1 cellular context compared by ENCODE assay signal in the genomic region with DNA sequence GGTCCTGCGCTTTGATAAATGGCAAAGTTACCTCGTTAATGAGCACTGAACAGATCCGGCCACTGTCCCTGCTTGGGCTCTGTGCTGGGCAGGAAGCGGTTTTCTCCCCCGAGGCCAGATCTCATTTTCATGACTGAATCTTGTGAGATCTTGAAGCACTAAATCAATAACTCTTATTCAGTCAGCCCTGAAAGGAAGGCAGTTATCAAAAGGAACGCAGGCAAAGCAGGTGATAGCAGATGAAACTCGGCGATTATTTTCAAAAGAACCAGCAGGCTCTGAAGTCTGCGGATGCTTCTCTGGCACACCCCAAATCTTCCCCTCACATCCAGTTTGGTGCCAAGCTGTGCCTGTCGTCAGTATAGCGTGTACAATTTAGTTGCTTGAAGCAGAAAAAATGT.
TF ChIP-seq lines count a peak whose summit lies in the region.

No MANE protein-coding gene starts in this region.

TF ChIP-seq in K562, 482 proteins besides CTCF, POLR2A, EP300 and RAD21 (continued from another document):
- TF ChIP-seq, protein P1, sequence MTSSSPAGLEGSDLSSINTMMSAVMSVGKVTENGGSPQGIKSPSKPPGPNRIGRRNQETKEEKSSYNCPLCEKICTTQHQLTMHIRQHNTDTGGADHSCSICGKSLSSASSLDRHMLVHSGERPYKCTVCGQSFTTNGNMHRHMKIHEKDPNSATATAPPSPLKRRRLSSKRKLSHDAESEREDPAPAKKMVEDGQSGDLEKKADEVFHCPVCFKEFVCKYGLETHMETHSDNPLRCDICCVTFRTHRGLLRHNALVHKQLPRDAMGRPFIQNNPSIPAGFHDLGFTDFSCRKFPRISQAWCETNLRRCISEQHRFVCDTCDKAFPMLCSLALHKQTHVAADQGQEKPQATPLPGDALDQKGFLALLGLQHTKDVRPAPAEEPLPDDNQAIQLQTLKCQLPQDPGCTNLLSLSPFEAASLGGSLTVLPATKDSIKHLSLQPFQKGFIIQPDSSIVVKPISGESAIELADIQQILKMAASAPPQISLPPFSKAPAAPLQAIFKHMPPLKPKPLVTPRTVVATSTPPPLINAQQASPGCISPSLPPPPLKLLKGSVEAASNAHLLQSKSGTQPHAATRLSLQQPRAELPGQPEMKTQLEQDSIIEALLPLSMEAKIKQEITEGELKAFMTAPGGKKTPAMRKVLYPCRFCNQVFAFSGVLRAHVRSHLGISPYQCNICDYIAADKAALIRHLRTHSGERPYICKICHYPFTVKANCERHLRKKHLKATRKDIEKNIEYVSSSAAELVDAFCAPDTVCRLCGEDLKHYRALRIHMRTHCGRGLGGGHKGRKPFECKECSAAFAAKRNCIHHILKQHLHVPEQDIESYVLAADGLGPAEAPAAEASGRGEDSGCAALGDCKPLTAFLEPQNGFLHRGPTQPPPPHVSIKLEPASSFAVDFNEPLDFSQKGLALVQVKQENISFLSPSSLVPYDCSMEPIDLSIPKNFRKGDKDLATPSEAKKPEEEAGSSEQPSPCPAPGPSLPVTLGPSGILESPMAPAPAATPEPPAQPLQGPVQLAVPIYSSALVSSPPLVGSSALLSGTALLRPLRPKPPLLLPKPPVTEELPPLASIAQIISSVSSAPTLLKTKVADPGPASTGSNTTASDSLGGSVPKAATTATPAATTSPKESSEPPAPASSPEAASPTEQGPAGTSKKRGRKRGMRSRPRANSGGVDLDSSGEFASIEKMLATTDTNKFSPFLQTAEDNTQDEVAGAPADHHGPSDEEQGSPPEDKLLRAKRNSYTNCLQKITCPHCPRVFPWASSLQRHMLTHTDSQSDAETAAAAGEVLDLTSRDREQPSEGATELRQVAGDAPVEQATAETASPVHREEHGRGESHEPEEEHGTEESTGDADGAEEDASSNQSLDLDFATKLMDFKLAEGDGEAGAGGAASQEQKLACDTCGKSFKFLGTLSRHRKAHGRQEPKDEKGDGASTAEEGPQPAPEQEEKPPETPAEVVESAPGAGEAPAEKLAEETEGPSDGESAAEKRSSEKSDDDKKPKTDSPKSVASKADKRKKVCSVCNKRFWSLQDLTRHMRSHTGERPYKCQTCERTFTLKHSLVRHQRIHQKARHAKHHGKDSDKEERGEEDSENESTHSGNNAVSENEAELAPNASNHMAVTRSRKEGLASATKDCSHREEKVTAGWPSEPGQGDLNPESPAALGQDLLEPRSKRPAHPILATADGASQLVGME (CRISPR knock-in tag; IDR thresholded peaks at IDR 0.05) = no peak
- TF ChIP-seq CC2D1A (IDR thresholded peaks at IDR 0.05) (no peak), CXXC5 (CRISPR knock-in tag; IDR thresholded peaks at IDR 0.05) (0 out of 2 replicates have a peak, but pooled peaks have one; percentile 21), C11orf30 (IDR thresholded peaks at IDR 0.05; ENCODE audit: low read depth) (no peak), SMARCB1 (IDR thresholded peaks at IDR 0.05; ENCODE audit: insufficient read length, low read depth) (no peak), EZH2 (IDR thresholded peaks at IDR 0.05; ENCODE audit: borderline replicate concordance, low read depth, low read length) (no peak), CBX8 (IDR thresholded peaks at IDR 0.05; ENCODE audit: borderline replicate concordance, extremely low read depth, low read depth, low read length, poor library complexity, severe bottlenecking) (no peak), SMARCC2 (IDR thresholded peaks at IDR 0.05; ENCODE audit: low read depth) (no peak), CBFA2T2 (conservative IDR thresholded peaks at IDR 0.05) (peak; percentile 26; the same call in 1 of the 2 replicates), HNRNPLL (IDR thresholded peaks at IDR 0.05; ENCODE audit: low read depth, low read length, poor library complexity, severe bottlenecking) (no peak), NCOA4 (IDR thresholded peaks at IDR 0.05; ENCODE audit: partially characterized antibody) (no peak), RBM39 (optimal IDR thresholded peaks at IDR 0.05; ENCODE audit: low read depth, low read length) (no peak), RB1 (IDR thresholded peaks at IDR 0.05; ENCODE audit: low read depth) (no peak), BRCA1 (IDR thresholded peaks at IDR 0.05) (no peak), BRCA1 (CRISPR knock-in tag; IDR thresholded peaks at IDR 0.05) (no peak), KDM4B (IDR thresholded peaks at IDR 0.05; ENCODE audit: borderline replicate concordance in 2 of 2, low read depth in 1 of 2) (no peak)
- TF ChIP-seq, protein P2, sequence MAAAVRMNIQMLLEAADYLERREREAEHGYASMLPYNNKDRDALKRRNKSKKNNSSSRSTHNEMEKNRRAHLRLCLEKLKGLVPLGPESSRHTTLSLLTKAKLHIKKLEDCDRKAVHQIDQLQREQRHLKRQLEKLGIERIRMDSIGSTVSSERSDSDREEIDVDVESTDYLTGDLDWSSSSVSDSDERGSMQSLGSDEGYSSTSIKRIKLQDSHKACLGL (CRISPR knock-in tag; IDR thresholded peaks at IDR 0.05; ENCODE audit: borderline replicate concordance, poor library complexity, severe bottlenecking) = no peak
- TF ChIP-seq, protein P3, sequence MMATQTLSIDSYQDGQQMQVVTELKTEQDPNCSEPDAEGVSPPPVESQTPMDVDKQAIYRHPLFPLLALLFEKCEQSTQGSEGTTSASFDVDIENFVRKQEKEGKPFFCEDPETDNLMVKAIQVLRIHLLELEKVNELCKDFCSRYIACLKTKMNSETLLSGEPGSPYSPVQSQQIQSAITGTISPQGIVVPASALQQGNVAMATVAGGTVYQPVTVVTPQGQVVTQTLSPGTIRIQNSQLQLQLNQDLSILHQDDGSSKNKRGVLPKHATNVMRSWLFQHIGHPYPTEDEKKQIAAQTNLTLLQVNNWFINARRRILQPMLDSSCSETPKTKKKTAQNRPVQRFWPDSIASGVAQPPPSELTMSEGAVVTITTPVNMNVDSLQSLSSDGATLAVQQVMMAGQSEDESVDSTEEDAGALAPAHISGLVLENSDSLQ (IDR thresholded peaks at IDR 0.05) = no peak
- TF ChIP-seq, protein P4, sequence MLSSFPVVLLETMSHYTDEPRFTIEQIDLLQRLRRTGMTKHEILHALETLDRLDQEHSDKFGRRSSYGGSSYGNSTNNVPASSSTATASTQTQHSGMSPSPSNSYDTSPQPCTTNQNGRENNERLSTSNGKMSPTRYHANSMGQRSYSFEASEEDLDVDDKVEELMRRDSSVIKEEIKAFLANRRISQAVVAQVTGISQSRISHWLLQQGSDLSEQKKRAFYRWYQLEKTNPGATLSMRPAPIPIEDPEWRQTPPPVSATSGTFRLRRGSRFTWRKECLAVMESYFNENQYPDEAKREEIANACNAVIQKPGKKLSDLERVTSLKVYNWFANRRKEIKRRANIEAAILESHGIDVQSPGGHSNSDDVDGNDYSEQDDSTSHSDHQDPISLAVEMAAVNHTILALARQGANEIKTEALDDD (IDR thresholded peaks at IDR 0.05) = peak; percentile 15; the same call in 1 of the 2 replicates
- TF ChIP-seq, protein P5, sequence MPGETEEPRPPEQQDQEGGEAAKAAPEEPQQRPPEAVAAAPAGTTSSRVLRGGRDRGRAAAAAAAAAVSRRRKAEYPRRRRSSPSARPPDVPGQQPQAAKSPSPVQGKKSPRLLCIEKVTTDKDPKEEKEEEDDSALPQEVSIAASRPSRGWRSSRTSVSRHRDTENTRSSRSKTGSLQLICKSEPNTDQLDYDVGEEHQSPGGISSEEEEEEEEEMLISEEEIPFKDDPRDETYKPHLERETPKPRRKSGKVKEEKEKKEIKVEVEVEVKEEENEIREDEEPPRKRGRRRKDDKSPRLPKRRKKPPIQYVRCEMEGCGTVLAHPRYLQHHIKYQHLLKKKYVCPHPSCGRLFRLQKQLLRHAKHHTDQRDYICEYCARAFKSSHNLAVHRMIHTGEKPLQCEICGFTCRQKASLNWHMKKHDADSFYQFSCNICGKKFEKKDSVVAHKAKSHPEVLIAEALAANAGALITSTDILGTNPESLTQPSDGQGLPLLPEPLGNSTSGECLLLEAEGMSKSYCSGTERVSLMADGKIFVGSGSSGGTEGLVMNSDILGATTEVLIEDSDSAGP (CRISPR knock-in tag; IDR thresholded peaks at IDR 0.05) = no peak
